1 cellular context compared by ENCODE assay signal in the genomic region with DNA sequence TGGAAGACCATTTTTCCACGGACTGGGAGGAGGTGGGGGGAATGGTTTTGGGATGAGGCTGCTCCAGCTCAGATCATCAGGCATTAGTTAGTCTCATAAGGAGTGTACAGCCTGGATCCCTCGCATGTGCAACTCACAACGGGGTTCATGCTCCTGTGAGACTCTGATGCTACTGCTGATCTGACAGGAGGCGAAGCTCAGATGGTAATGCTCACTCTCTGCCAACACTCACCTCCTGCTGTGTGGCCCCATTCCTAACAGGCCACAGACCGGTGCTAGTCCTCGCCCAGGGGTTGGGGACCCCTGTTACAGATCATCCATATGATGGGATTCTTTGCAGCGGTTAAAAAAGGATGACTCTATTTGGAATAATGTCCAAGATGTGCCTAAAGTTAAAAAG.
TF ChIP-seq lines count a peak whose summit lies in the region.

No MANE protein-coding gene starts in this region.

TF ChIP-seq in H1, 55 proteins besides CTCF, POLR2A, EP300 and RAD21:
- TF ChIP-seq KDM4A (IDR thresholded peaks at IDR 0.05; ENCODE audit: low read depth, low read length, severe bottlenecking) (no peak), MAFK (IDR thresholded peaks at IDR 0.05; ENCODE audit: low read depth, low read length) (no peak), SUZ12 (IDR thresholded peaks at IDR 0.05; ENCODE audit: low read length) (no peak), SP4 (IDR thresholded peaks at IDR 0.05; ENCODE audit: low read length) (no peak), TEAD4 (IDR thresholded peaks at IDR 0.05; ENCODE audit: low read depth, low read length) (no peak), CHD7 (IDR thresholded peaks at IDR 0.05; ENCODE audit: insufficient replicate concordance, low read length) (no peak), RFX5 (IDR thresholded peaks at IDR 0.05; ENCODE audit: borderline replicate concordance, low read depth, low read length) (no peak), PHF8 (conservative IDR thresholded peaks at IDR 0.05; ENCODE audit: low read depth, low read length) (no peak), SIX5 (IDR thresholded peaks at IDR 0.05; ENCODE audit: low read depth, low read length) (no peak), RBBP5 (IDR thresholded peaks at IDR 0.05; ENCODE audit: borderline replicate concordance, low read depth, low read length) (no peak), TAF7 (optimal IDR thresholded peaks at IDR 0.05; ENCODE audit: borderline replicate concordance, low read depth, low read length) (no peak), MAX (IDR thresholded peaks at IDR 0.05) (no peak), CTBP2 (IDR thresholded peaks at IDR 0.05; ENCODE audit: borderline replicate concordance, insufficient read depth, insufficient read length, low read length) (no peak), BCL11A (IDR thresholded peaks at IDR 0.05; ENCODE audit: low read depth in 2 of 2, low read length in 2 of 2) (no peak), POLR2AphosphoS5 (IDR thresholded peaks at IDR 0.05; ENCODE audit: low read depth, low read length) (no peak), NRF1 (IDR thresholded peaks at IDR 0.05; ENCODE audit: low read depth, low read length) (no peak), SIN3A (conservative IDR thresholded peaks at IDR 0.05 in 1 of 2, IDR thresholded peaks at IDR 0.05 in 1 of 2; ENCODE audit: low read depth in 1 of 2, low read length in 2 of 2) (no peak)
